ENCODE assay signal across 5 cellular contexts in the genomic region with DNA sequence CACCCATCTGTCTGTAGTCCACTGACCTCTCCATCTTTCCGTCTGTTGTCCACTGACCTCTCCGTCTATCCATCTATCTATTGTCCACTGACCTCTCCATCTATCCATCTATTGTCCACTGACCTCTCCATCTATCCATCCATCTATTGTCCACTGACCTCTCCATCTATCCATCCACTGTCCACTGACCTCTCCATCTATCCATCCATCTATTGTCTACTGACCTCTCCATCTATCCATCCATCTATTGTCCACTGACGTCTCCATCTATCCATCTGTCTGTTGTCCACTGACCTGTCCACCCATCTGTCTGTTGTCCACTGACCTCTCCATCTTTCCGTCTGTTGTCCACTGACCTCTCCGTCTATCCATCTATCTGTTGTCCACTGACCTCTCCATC. TPM values are rescaled to one million over a fixed set of nuclear protein-coding genes. Genes with fewer than 3 reads are reported as not detected.
DNase-seq lines count a peak whose midpoint lies in the region; ATAC-seq, FAIRE-seq and TF ChIP-seq lines count a peak whose summit lies in the region.
"Not testable (repeated sequence)": the region's sequence is repeated elsewhere in the genome, so short reads cannot be mapped to it uniquely, and the experiment has no call there.

No MANE protein-coding gene starts in this region.

- not testable (repeated sequence) for H3F3A ChIP-seq in Loucy (ENCODE audit: low read depth)

- H2AFZ ChIP-seq in Loucy (ENCODE audit: low read length), result not testable (repeated sequence)

- not testable (repeated sequence) for TF ChIP-seq POLR2A in GM12891 (IDR thresholded peaks at IDR 0.05; ENCODE audit: low read depth, low read length)

- H4K20me1 ChIP-seq in BLaER1 treated with 17β-estradiol and CSF1 and Interleukin-3, amounts not matched to agents 10 nM and 100 nM, result peaks cover 0 to 31% (median 0%) of the 10 kb centered on the region in 11 experiments; a peak in 3 of 22 replicates
- H4K20me1 ChIP-seq in Loucy (ENCODE audit: insufficient read depth, low read length, poor library complexity, severe bottlenecking), result not testable (repeated sequence)

- peaks cover 30% of the 10 kb centered on the region for H3K4me1 Mint-ChIP-seq in CD8-positive, alpha-beta T cell (ENCODE audit: low read depth)
- H3K4me1 Mint-ChIP-seq in naive thymus-derived CD4-positive, alpha-beta T cell, result peaks cover 0 to 22% (median 14%) of the 10 kb centered on the region in 7 donors

- CTCF ChIA-PET in CD8-positive, alpha-beta T cell (lab: Charles Lee); naive thymus-derived CD4-positive, alpha-beta T cell (lab: Charles Lee): not testable (repeated sequence)

- H3K9me3 Mint-ChIP-seq in CD8-positive, alpha-beta T cell; naive thymus-derived CD4-positive, alpha-beta T cell: not testable (repeated sequence)

- H3K27ac ChIP-seq in BLaER1 treated with 17β-estradiol and CSF1 and Interleukin-3, amounts not matched to agents 10 nM and 100 nM, result peak overlapping the region in 8 of 11 experiments; percentile 79 to 90 (median 84); a peak in 16 of 22 replicates
- peak overlapping the region; percentile 56 for H3K27ac ChIP-seq in CD8-positive, alpha-beta T cell (ENCODE audit: low read depth, low read length)
- not testable (repeated sequence) for H3K27ac ChIP-seq in naive thymus-derived CD4-positive, alpha-beta T cell (ENCODE audit: low read depth, low read length)

- not testable (repeated sequence) for ATAC-seq in CD8-positive, alpha-beta T cell; naive thymus-derived CD4-positive, alpha-beta T cell

- peak overlapping the region in 6 of 11 experiments; percentile 60 to 80 (median 72); a peak in 9 of 22 replicates for H3K9ac ChIP-seq in BLaER1 treated with 17β-estradiol and CSF1 and Interleukin-3, amounts not matched to agents 10 nM and 100 nM
- H3K9ac ChIP-seq in Loucy (ENCODE audit: low read depth, low read length, poor library complexity, severe bottlenecking), result peak overlapping the region; percentile 69

- peak in 1 of 7 experiments; percentile 0 for DNase-seq in CD8-positive, alpha-beta T cell
- DNase-seq in GM12891 (ENCODE audit: insufficient read length, low spot score); naive thymus-derived CD4-positive, alpha-beta T cell: not testable (repeated sequence)

- POLR2A ChIA-PET in CD8-positive, alpha-beta T cell (lab: Charles Lee); naive thymus-derived CD4-positive, alpha-beta T cell (lab: Charles Lee): not testable (repeated sequence)

- H3K36me3 ChIP-seq in BLaER1 treated with 17β-estradiol and CSF1 and Interleukin-3, amounts not matched to agents 10 nM and 100 nM, result peaks cover 0 to 71% (median 46%) of the 10 kb centered on the region in 11 experiments; a peak in 15 of 22 replicates
- H3K36me3 ChIP-seq in CD8-positive, alpha-beta T cell (ENCODE audit: insufficient read depth, low read length); Loucy (ENCODE audit: insufficient read depth, low read length); naive thymus-derived CD4-positive, alpha-beta T cell (ENCODE audit: control insufficient read depth in 2 of 3, insufficient read depth in 3 of 3, low read length in 3 of 3): not testable (repeated sequence)

- not testable (repeated sequence) for H3K9me3 ChIP-seq in BLaER1 treated with 17β-estradiol and CSF1 and Interleukin-3, amounts not matched to agents 10 nM and 100 nM (replicated peaks in 1 of 11); CD8-positive, alpha-beta T cell (ENCODE audit: low read length); Loucy (ENCODE audit: insufficient read depth, low read depth, low read length); naive thymus-derived CD4-positive, alpha-beta T cell (ENCODE audit: control insufficient read depth in 2 of 3, low read length in 3 of 3)

- peaks cover 51 to 85% (median 65%) of the 10 kb centered on the region in 10 experiments for H3K4me1 ChIP-seq in BLaER1 treated with 17β-estradiol and CSF1 and Interleukin-3, amounts not matched to agents 10 nM and 100 nM
- peaks cover 72% of the 10 kb centered on the region for H3K4me1 ChIP-seq in CD8-positive, alpha-beta T cell (ENCODE audit: insufficient read depth, low read length)
- peaks cover 52% of the 10 kb centered on the region for H3K4me1 ChIP-seq in Loucy (ENCODE audit: insufficient read depth, low read length, poor library complexity, severe bottlenecking)
- peaks cover 35 to 40% of the 10 kb centered on the region in 2 donors for H3K4me1 ChIP-seq in naive thymus-derived CD4-positive, alpha-beta T cell (ENCODE audit: control insufficient read depth in 2 of 2, insufficient read depth in 2 of 2, low read length in 2 of 2)

- not testable (repeated sequence) for H3K9me2 ChIP-seq in Loucy (replicated peaks; ENCODE audit: low read depth, low read length)

- not testable (repeated sequence) for H3K27ac Mint-ChIP-seq in CD8-positive, alpha-beta T cell; naive thymus-derived CD4-positive, alpha-beta T cell

- FAIRE-seq in GM12891 (lab: Jason Lieb, UNC), result peak; percentile 20

- not testable (repeated sequence) for H3K27me3 Mint-ChIP-seq in CD8-positive, alpha-beta T cell (ENCODE audit: low read depth); naive thymus-derived CD4-positive, alpha-beta T cell

- H3K4me3 ChIP-seq in BLaER1 treated with 17β-estradiol and CSF1 and Interleukin-3, amounts not matched to agents 10 nM and 100 nM, result peak overlapping the region in 3 of 10 experiments; percentile 43 to 59 (median 51); a peak in 4 of 20 replicates
- not testable (repeated sequence) for H3K4me3 ChIP-seq in CD8-positive, alpha-beta T cell (ENCODE audit: low read depth, low read length)
- peak overlapping the region; percentile 66 for H3K4me3 ChIP-seq in Loucy (ENCODE audit: low read length, poor library complexity, severe bottlenecking)
- peak overlapping the region; percentile 51 for H3K4me3 ChIP-seq in naive thymus-derived CD4-positive, alpha-beta T cell (ENCODE audit: low read length)

- H3K79me2 ChIP-seq in Loucy (ENCODE audit: insufficient read depth, low read length), result not testable (repeated sequence)

- not testable (repeated sequence) for TF ChIP-seq CTCF in CD8-positive, alpha-beta T cell (IDR thresholded peaks at IDR 0.05); Loucy (conservative IDR thresholded peaks at IDR 0.05; ENCODE audit: low read length)

- not testable (repeated sequence) for H3K27me3 ChIP-seq in BLaER1 treated with 17β-estradiol and CSF1 and Interleukin-3, amounts not matched to agents 10 nM and 100 nM; CD8-positive, alpha-beta T cell (ENCODE audit: insufficient read depth, low read length); Loucy (ENCODE audit: insufficient read depth, low read length, poor library complexity, severe bottlenecking); naive thymus-derived CD4-positive, alpha-beta T cell (ENCODE audit: control insufficient read depth in 2 of 2, insufficient read depth in 2 of 2, low read length in 2 of 2)

- intact Hi-C loops in CD8-positive, alpha-beta T cell (cut with DNase I, micrococcal nuclease), result loop anchor here (1.0 to 2.0 kb wide), 2 partner anchors 15 kb away; no protein-coding TSS in a partner anchor
- intact Hi-C loops in naive thymus-derived CD4-positive, alpha-beta T cell (cut with micrococcal nuclease), result loop anchor here in 1 of 2 donors (5.0 kb wide), 1 partner anchor 39 kb away; no protein-coding TSS in a partner anchor

- peaks cover 12% of the 10 kb centered on the region for H3K36me3 Mint-ChIP-seq in CD8-positive, alpha-beta T cell
- not testable (repeated sequence) for H3K36me3 Mint-ChIP-seq in naive thymus-derived CD4-positive, alpha-beta T cell

- not testable (repeated sequence) for H3K4me3 Mint-ChIP-seq in CD8-positive, alpha-beta T cell; naive thymus-derived CD4-positive, alpha-beta T cell

- peak overlapping the region; percentile 82 to 98 (median 89); a peak in 21 of 22 replicates for H3K4me2 ChIP-seq in BLaER1 treated with 17β-estradiol and CSF1 and Interleukin-3, amounts not matched to agents 10 nM and 100 nM
- H3K4me2 ChIP-seq in Loucy (ENCODE audit: low read depth, low read length, poor library complexity, severe bottlenecking), result peak overlapping the region; percentile 81

RNA-seq across cellular contexts. Expression of a gene that starts 46.7 kb away (rescaled TPM):
- total RNA-seq in CD8-positive, alpha-beta T cell, result 10 to 100 TPM; 53.6 to 61.1 TPM
- 47.2 TPM for polyA plus RNA-seq in GM12891 (2012; ENCODE audit: low read depth, missing spikeins)
- total RNA-seq in naive thymus-derived CD4-positive, alpha-beta T cell, result 10 to 100 TPM; 43.2 to 56.2 (median 48.8) TPM
- polyA plus RNA-seq in naive thymus-derived CD4-positive, alpha-beta T cell, result 10 to 100 TPM; 55.9 to 77.0 TPM
